Comparison of ENCODE assay signal across 18 cellular contexts in the genomic region with DNA sequence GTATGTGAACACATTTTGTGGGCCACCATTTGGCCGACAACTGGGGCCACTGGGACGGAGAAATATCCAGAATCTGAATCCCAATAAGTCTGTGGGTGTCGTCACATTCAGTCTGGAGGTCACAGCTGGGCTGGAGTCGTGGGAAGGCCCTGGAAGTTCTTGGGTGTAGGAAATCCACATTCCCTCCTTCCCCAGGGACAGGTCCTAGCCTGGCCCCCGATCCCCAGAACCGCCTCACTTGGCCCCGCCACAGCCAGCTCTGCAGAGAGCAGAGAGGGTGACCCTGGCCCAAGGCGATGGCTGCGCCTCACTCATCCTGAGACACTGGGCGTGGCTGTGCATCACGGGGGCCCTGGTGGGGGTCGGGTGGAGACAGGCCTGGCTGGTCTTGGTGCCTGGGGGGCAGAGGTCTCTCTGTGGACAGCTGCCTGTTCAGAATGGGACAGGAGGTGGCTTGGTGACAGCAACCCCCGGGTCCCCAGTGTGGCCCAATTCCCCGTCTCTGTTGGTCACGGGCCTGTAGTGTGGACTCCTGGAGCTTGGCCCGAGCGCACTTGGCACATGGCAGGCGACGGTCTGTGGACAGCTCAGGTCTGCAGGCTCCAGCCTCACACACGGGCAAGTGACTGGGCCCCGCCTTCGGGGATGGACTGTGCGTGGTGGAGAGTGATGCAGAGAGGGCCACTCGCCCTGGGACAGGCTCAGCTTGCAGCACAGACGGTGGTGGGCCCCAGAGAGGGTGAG. TPM values are rescaled to one million over a fixed set of nuclear protein-coding genes. Genes with fewer than 3 reads are reported as not detected.
A peak's percentile ranks its signal among the peaks of the same experiment; 100 is the strongest.
DNase-seq lines count a peak whose midpoint lies in the region; ATAC-seq and TF ChIP-seq lines count a peak whose summit lies in the region.
"Had no signal": no experiment of that assay in that cellular context is flagged by ENCODE, and none has a peak within 500 bp of the region (broad histone marks: within the 10 kb centered on the region; RNA-seq: fewer than 3 reads in every experiment).

No MANE protein-coding gene starts in this region.

- no peaks in the 10 kb centered on the region for H3K79me2 ChIP-seq in trophoblast cell (ENCODE audit: control insufficient read depth, insufficient read depth, low read length, poor library complexity)

- H3K9me3 ChIP-seq in right atrium auricular region (no peaks in the 10 kb centered on the region), trophoblast cell (ENCODE audit: insufficient read depth, low read depth, low read length) (peaks cover 7% of the 10 kb centered on the region), upper lobe of right lung (no peaks in the 10 kb centered on the region)

- H3K36me3 ChIP-seq in right atrium auricular region: peaks cover 14% of the 10 kb centered on the region
- H3K36me3 ChIP-seq in trophoblast cell (ENCODE audit: control insufficient read depth in 1 of 2, insufficient read depth in 2 of 2, low read length in 2 of 2): no peaks in the 10 kb centered on the region
- H3K36me3 ChIP-seq in upper lobe of right lung: no peaks in the 10 kb centered on the region

- ATAC-seq in Right ventricle myocardium inferior (no peak), GM21786 (IDR thresholded peaks at IDR 0.05; ENCODE audit: unreplicated experiment) (no peak), upper lobe of right lung (no peak)

- in situ Hi-C loops in ACHN (cut with HindIII; ENCODE audit: low pct_ligation_motif_present, low pct_unique_long_range_greater_than_20kb, low sequenced_read_pairs): no loop called here

- H3K9ac ChIP-seq in trophoblast cell (ENCODE audit: low read length): no peak overlapping the region

- H2BK120ac ChIP-seq in trophoblast cell (ENCODE audit: insufficient read depth, low read length, poor library complexity): no peak overlapping the region

- H3K27me3 ChIP-seq in right atrium auricular region: no peaks in the 10 kb centered on the region
- no peaks in the 10 kb centered on the region for H3K27me3 ChIP-seq in trophoblast cell (ENCODE audit: insufficient read depth, low read length)
- peaks cover 25% of the 10 kb centered on the region for H3K27me3 ChIP-seq in upper lobe of right lung

- H3K4me1 ChIP-seq in right atrium auricular region (peaks cover 0 to 42% of the 10 kb centered on the region in 2 donors), trophoblast cell (ENCODE audit: control insufficient read depth in 1 of 2, insufficient read depth in 2 of 2, low read length in 2 of 2) (peaks cover 3 to 11% of the 10 kb centered on the region in 2 experiments), upper lobe of right lung (peaks cover 6% of the 10 kb centered on the region)

- H3K4me2 ChIP-seq in trophoblast cell (ENCODE audit: low read length): no peak overlapping the region

- no CpG with 5 or more reads among the region's 25 CpGs for WGBS in trophoblast cell (ENCODE audit: extremely low coverage, insufficient coverage, insufficient read length)

- no peaks in the 10 kb centered on the region for H3K79me1 ChIP-seq in trophoblast cell (ENCODE audit: low read length)

- no peak overlapping the region for H3K18ac ChIP-seq in trophoblast cell (ENCODE audit: low read length)

- H3K14ac ChIP-seq in trophoblast cell (ENCODE audit: low read length): no peak overlapping the region

- no peak overlapping the region for H2BK5ac ChIP-seq in trophoblast cell (ENCODE audit: low read depth, low read length, poor library complexity)

- no peak overlapping the region for H4K8ac ChIP-seq in trophoblast cell (ENCODE audit: low read depth, low read length)

- no peak overlapping the region for H3K4me3 ChIP-seq in right atrium auricular region
- peak overlapping the region; percentile 10 for H3K4me3 ChIP-seq in trophoblast cell (ENCODE audit: low read depth, low read length)
- H3K4me3 ChIP-seq in upper lobe of right lung: no peak overlapping the region
- H3K4me3 ChIP-seq: GM23338, SK-N-MC had no signal

- H4K12ac ChIP-seq in trophoblast cell (ENCODE audit: low read depth, low read length): no peak overlapping the region

- H3K4ac ChIP-seq in trophoblast cell (ENCODE audit: low read depth, low read length): no peak overlapping the region

- no peak overlapping the region for H2AK5ac ChIP-seq in trophoblast cell (ENCODE audit: low read length)

- TF ChIP-seq CTCF in right atrium auricular region (IDR thresholded peaks at IDR 0.05) (no peak), upper lobe of right lung (IDR thresholded peaks at IDR 0.05) (no peak)

- H3K27ac ChIP-seq in right atrium auricular region: peak overlapping the region; percentile 92 to 99
- H3K27ac ChIP-seq in trophoblast cell (ENCODE audit: low read depth, low read length): no peak overlapping the region
- no peak overlapping the region for H3K27ac ChIP-seq in upper lobe of right lung
- H3K27ac ChIP-seq: 22Rv1, C4-2B, SK-N-MC had no signal

- no peak overlapping the region for H3K23ac ChIP-seq in trophoblast cell (ENCODE audit: low read length)

- intact Hi-C loops in Right ventricle myocardium inferior (cut with DNase I) (loop anchor here (5.0 kb wide), 1 partner anchor 53 kb away; the partner anchor contains the start of gene LRPAP1), cardiac septum (cut with DNase I) (no loop called here), upper lobe of right lung (cut with DNase I) (no loop called here)

- peak; percentile 68 for DNase-seq in Right ventricle myocardium inferior (ENCODE audit: missing footprints)
- DNase-seq in cardiac septum (ENCODE audit: low spot score): no peak
- DNase-seq in right atrium auricular region (ENCODE audit: low spot score): no peak
- DNase-seq in trophoblast cell: no peak
- no peak for DNase-seq in ACHN
- no peak for DNase-seq in T1000 (lab: John Stamatoyannopoulos, UW)
- no peak for DNase-seq in upper lobe of right lung
- DNase-seq: NCI-H2081 treated with DMSO at 0.1 percent for 48 hours, NCI-H524 treated with DMSO at 0.1 percent for 48 hours, NCI-H82, SHP77 had no signal

- no peak overlapping the region for H2BK12ac ChIP-seq in trophoblast cell (ENCODE audit: low read length)

- no peak overlapping the region for H4K91ac ChIP-seq in trophoblast cell (ENCODE audit: low read depth, low read length)

- no peak overlapping the region for H2AFZ ChIP-seq in trophoblast cell (ENCODE audit: insufficient read depth, low read length, poor library complexity)
- H2AFZ ChIP-seq: GM23338 had no signal

RNA-seq across cellular contexts. Expression of gene DOK7, which starts 16.4 kb away (rescaled TPM):
- total RNA-seq in Right ventricle myocardium inferior (35.5 TPM), cardiac septum (62.7 TPM), right atrium auricular region (10 to 100 TPM; 31.0 to 68.9 TPM), upper lobe of right lung (3.6 TPM)
- polyA plus RNA-seq in trophoblast cell (2013): 0.33 and 0.49 TPM in 2 replicates
- total RNA-seq: CD8-positive, alpha-beta memory T cell had no signal
- polyA plus RNA-seq: CD8-positive, alpha-beta memory T cell had no signal

RNA-seq across cellular contexts. Expression of gene HGFAC, which starts 37.8 kb away (rescaled TPM):
- 1.5 TPM for total RNA-seq in Right ventricle myocardium inferior
- 0.38 TPM for total RNA-seq in cardiac septum
- not detected for total RNA-seq in right atrium auricular region
- polyA plus RNA-seq in trophoblast cell (2013): 0.40 and 0.51 TPM in 2 replicates
- 1.2 TPM for total RNA-seq in upper lobe of right lung
- total RNA-seq: Calu3; CD8-positive, alpha-beta memory T cell had no signal
- polyA plus RNA-seq: CD8-positive, alpha-beta memory T cell; GM23338 had no signal

RNA-seq across cellular contexts. Expression of gene LRPAP1, which starts 52.7 kb away (rescaled TPM):
- total RNA-seq in Right ventricle myocardium inferior (286 TPM), cardiac septum (275 TPM), right atrium auricular region (100 to 1,000 TPM; 256 to 321 TPM), upper lobe of right lung (195 TPM)
- 118 and 123 TPM in 2 replicates for polyA plus RNA-seq in trophoblast cell (2013)

Comparison
In these comparisons a context has a peak if more than half of its experiments do, and no peak if none do; other contexts are left out.
1. H3K27ac ChIP-seq: peak in right atrium auricular region (2 of 2); none in trophoblast cell (single experiment) and upper lobe of right lung (single experiment).